Comparison of ENCODE assay signal across 8 cellular contexts in genomic region chr2:41966431-41966893, GRCh38.
A peak's percentile ranks its signal among the peaks of the same experiment; 100 is the strongest.
DNase-seq lines count a peak whose midpoint lies in the region; ATAC-seq and TF ChIP-seq lines count a peak whose summit lies in the region.

No MANE protein-coding gene starts in this region.

- no peak overlapping the region for H3K4me3 ChIP-seq in epithelial cell of proximal tubule (ENCODE audit: low read depth, low read length)

- peak; percentile 47 for DNase-seq in 8988T
- DNase-seq in NCI-H526 (lab: John Stamatoyannopoulos, UW): peak; percentile 49 to 83
- peak; percentile 89 for DNase-seq in epithelial cell of proximal tubule (ENCODE audit: low read depth)
- peak; percentile 86 for DNase-seq in mucosa of gallbladder (ENCODE audit: low spot score)
- no peak for DNase-seq in OCI-M2 (lab: John Stamatoyannopoulos, UW; ENCODE audit: unreplicated experiment)
- no peak for DNase-seq in NK-92 treated with Interleukin-12 subunit alpha and Interleukin-12 subunit beta, amount 100 ng/mL, for 24 hours (lab: John Stamatoyannopoulos, UW)

- no peak for TF ChIP-seq CTCF in epithelial cell of proximal tubule (conservative IDR thresholded peaks at IDR 0.05; ENCODE audit: low read depth, low read length)

- no peak for ATAC-seq in HG02884 (IDR thresholded peaks at IDR 0.05; ENCODE audit: unreplicated experiment)
- ATAC-seq in HG03196 (IDR thresholded peaks at IDR 0.05; ENCODE audit: unreplicated experiment): no peak

Comparison
In these comparisons a context has a peak if more than half of its experiments do, and no peak if none do; other contexts are left out.
1. DNase-seq: peak in 8988T (single experiment), NCI-H526 (2 of 2), epithelial cell of proximal tubule (single experiment) and mucosa of gallbladder (single experiment); none in OCI-M2 (single experiment) and NK-92 treated with Interleukin-12 subunit alpha and Interleukin-12 subunit beta, amount 100 ng/mL, for 24 hours (single experiment).